In the genomic region with DNA sequence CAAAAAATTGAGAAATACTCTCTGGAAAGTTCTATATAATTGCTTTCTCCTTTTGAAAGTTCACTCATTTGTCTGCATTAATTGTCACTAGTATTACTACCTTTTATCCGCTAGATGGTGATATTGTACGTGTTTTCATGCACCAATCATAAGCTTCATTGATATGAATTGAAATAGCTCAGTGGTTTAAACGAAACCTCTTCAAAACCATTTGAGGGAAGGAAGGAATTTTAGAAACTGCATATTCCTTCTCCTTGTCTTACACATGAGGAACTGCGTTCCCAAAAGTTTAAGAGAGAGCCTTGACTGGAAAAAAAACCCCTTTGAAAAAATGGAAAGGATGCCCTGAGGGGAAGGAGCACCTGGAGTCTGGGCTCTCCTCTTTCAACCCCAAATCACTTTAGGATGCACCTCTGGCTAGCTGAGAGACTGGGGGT, we compare ENCODE assay signal across 8 cellular contexts.
DNase-seq lines count a peak whose midpoint lies in the region; ATAC-seq and TF ChIP-seq lines count a peak whose summit lies in the region.

No MANE protein-coding gene starts in this region.

- TF ChIP-seq CTCF in Caco-2 (IDR thresholded peaks at IDR 0.05; ENCODE audit: insufficient read depth in 1 of 2, low read depth in 1 of 2, low read length in 1 of 2, severe bottlenecking in 1 of 2, unreplicated experiment in 1 of 2), result peak; percentile 17 to 27
- TF ChIP-seq CTCF in OCI-LY7 (conservative IDR thresholded peaks at IDR 0.05; ENCODE audit: low read length), result peak; percentile 89
- peak; percentile 53 to 86 (median 71) for TF ChIP-seq CTCF in dorsolateral prefrontal cortex (IDR thresholded peaks at IDR 0.05 in 54 of 56, conservative IDR thresholded peaks at IDR 0.05 in 2 of 56; ENCODE audit: low read depth in 1 of 56, partially characterized antibody in 56 of 56)
- TF ChIP-seq CTCF in mucosa of descending colon (IDR thresholded peaks at IDR 0.05), result no peak

- no TSS peak for BruUV-seq in Caco-2 (replicated peaks; lab: Mats Ljungman, UMichigan)
- BruUV-seq in OCI-LY7 (replicated peaks; lab: Mats Ljungman, UMichigan), result no TSS peak

- ATAC-seq in GM19035 (IDR thresholded peaks at IDR 0.05; ENCODE audit: unreplicated experiment) (peak; percentile 77), HG03139 (IDR thresholded peaks at IDR 0.05; ENCODE audit: unreplicated experiment) (peak; percentile 71), mucosa of descending colon (peak; percentile 53)

- no peaks in the 10 kb centered on the region for H3K9me3 Mint-ChIP-seq in Caco-2 (ENCODE audit: unreplicated experiment)

- intact Hi-C loops in Caco-2 (cut with micrococcal nuclease; ENCODE audit: unreplicated experiment) (loop anchor here (1.0 to 5.0 kb wide), 5 partner anchors 52 to 1457 kb away; no protein-coding TSS in a partner anchor), OCI-LY7 (cut with micrococcal nuclease; ENCODE audit: unreplicated experiment) (loop anchor here (2.0 kb wide), 2 partner anchors 53 to 839 kb away; no protein-coding TSS in a partner anchor), dorsolateral prefrontal cortex (cut with DNase I) (loop anchor here in 1 of 2 donors (5.0 to 10.0 kb wide), 2 partner anchors 843 to 1455 kb away; no protein-coding TSS in a partner anchor), mucosa of descending colon (cut with DNase I, micrococcal nuclease) (no loop called here)

- no peaks in the 10 kb centered on the region for H3K9me3 ChIP-seq in Caco-2
- no peaks in the 10 kb centered on the region for H3K9me3 ChIP-seq in OCI-LY7 (ENCODE audit: low read length)
- no peaks in the 10 kb centered on the region for H3K9me3 ChIP-seq in mucosa of descending colon

- DNase-seq in Caco-2 (peak in 1 of 2 experiments; percentile 6), OCI-LY7 (ENCODE audit: low spot score) (peak; percentile 54), dorsolateral prefrontal cortex (no peak), mucosa of descending colon (no peak), activated gamma-delta T cell (lab: John Stamatoyannopoulos, UW) (no peak), mesenteric fat pad (ENCODE audit: low spot score) (no peak)

- peaks cover 6% of the 10 kb centered on the region for H3K27me3 Mint-ChIP-seq in Caco-2 (ENCODE audit: insufficient read depth, unreplicated experiment)

- H3K27ac ChIP-seq in OCI-LY7 (ENCODE audit: low read depth, low read length, poor library complexity, severe bottlenecking), result no peak overlapping the region
- no peak overlapping the region for H3K27ac ChIP-seq in dorsolateral prefrontal cortex

- H3K36me3 ChIP-seq in Caco-2 (ENCODE audit: control insufficient read depth, insufficient read depth, low read length), result no peaks in the 10 kb centered on the region
- H3K36me3 ChIP-seq in OCI-LY7 (ENCODE audit: insufficient read depth, low read length), result no peaks in the 10 kb centered on the region
- no peaks in the 10 kb centered on the region for H3K36me3 ChIP-seq in mucosa of descending colon (ENCODE audit: low read depth)

- H3K9me2 ChIP-seq in OCI-LY7 (ENCODE audit: insufficient read depth, low read length), result no peaks in the 10 kb centered on the region

- CTCF ChIA-PET in Caco-2 (lab: Charles Lee), result interaction anchor here (0.6 to 1.8 kb wide), 17 partner anchors 10 to 1457 kb away, joined by 3 to 47 read pairs (median 3); no protein-coding TSS in a partner anchor
- CTCF ChIA-PET in OCI-LY7 (lab: Charles Lee; ENCODE audit: unreplicated experiment), result interaction anchor here (0.6 to 1.0 kb wide), 7 partner anchors 17 to 70 kb away, joined by 3 to 4 read pairs (median 3); no protein-coding TSS in a partner anchor

- no peaks in the 10 kb centered on the region for H4K20me1 ChIP-seq in OCI-LY7 (ENCODE audit: insufficient read depth, low read length)

- no peaks in the 10 kb centered on the region for H3K36me3 Mint-ChIP-seq in Caco-2 (ENCODE audit: insufficient read depth, unreplicated experiment)

- H3K27me3 ChIP-seq in Caco-2 (replicated peaks; ENCODE audit: control insufficient read depth, insufficient read depth, low read length) (no peaks in the 10 kb centered on the region), dorsolateral prefrontal cortex (peaks cover 0 to 3% (median 0%) of the 10 kb centered on the region in 45 donors)

- H3K79me2 ChIP-seq in OCI-LY7 (ENCODE audit: insufficient read depth, low read depth, low read length), result no peaks in the 10 kb centered on the region

- no peak overlapping the region for H3K4me3 ChIP-seq in Caco-2 (ENCODE audit: low read depth, low read length)
- no peak overlapping the region for H3K4me3 ChIP-seq in OCI-LY7 (ENCODE audit: low read depth, low read length, poor library complexity, severe bottlenecking)
- no peak overlapping the region for H3K4me3 ChIP-seq in dorsolateral prefrontal cortex
- H3K4me3 ChIP-seq in mucosa of descending colon, result no peak overlapping the region

- no peak overlapping the region for H3K27ac Mint-ChIP-seq in Caco-2 (ENCODE audit: unreplicated experiment)

- no peak overlapping the region for H3K4me2 ChIP-seq in OCI-LY7 (ENCODE audit: low read length)

- H3K4me3 Mint-ChIP-seq in Caco-2 (ENCODE audit: unreplicated experiment), result no peak overlapping the region

- no peaks in the 10 kb centered on the region for H3K4me1 ChIP-seq in Caco-2
- H3K4me1 ChIP-seq in OCI-LY7 (ENCODE audit: insufficient read depth, low read length, poor library complexity, severe bottlenecking), result no peaks in the 10 kb centered on the region
- H3K4me1 ChIP-seq in mucosa of descending colon (ENCODE audit: low read depth), result no peaks in the 10 kb centered on the region

- H3K4me1 Mint-ChIP-seq in Caco-2 (ENCODE audit: low read depth, unreplicated experiment), result no peaks in the 10 kb centered on the region

- H2AFZ ChIP-seq in OCI-LY7 (ENCODE audit: low read length), result no peak overlapping the region

- POLR2A ChIA-PET in Caco-2 (lab: Charles Lee), result no interaction called here
- POLR2A ChIA-PET in OCI-LY7 (lab: Charles Lee), result interaction anchor here (0.6 to 1.4 kb wide), 5 partner anchors 10 to 97 kb away, joined by 3 to 5 read pairs (median 3); no protein-coding TSS in a partner anchor

Comparison
In these comparisons a context has a peak if more than half of its experiments do, and no peak if none do; other contexts are left out.
1. intact Hi-C loops: an anchor here in Caco-2 (1.0 to 5.0 kb wide) and OCI-LY7 (2.0 kb wide); none called in mucosa of descending colon.